ENCODE assay signal across 19 cellular contexts in the genomic region with DNA sequence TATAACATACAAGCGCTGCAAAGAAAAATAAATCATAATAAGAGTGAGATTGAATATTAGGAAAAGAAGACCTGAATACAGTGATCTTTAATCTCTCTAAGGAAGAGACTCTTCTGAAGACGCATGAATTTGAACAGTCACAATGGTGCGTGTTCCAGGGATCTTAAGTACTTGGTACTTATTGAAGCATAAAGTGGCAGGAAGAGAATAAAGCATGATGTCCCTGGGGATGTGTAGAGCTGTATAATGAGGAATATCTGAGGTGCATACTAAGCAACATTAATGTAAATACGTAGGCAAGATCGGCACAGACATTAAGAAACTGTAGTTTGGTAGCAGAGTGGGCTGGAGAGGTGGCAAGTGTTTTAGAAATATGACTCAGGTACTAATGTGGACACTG.
"Had no signal": no experiment of that assay in that cellular context is flagged by ENCODE, and none has a peak within 500 bp of the region (broad histone marks: within the 10 kb centered on the region; RNA-seq: fewer than 3 reads in every experiment).

No MANE protein-coding gene starts in this region.

- H3K27me3 ChIP-seq: gastrocnemius medialis, spleen, transverse colon had no signal

- ATAC-seq: esophagus mucosa; heart right ventricle; naive thymus-derived CD4-positive, alpha-beta T cell; sciatic nerve had no signal

- H3K9me3 ChIP-seq: gastrocnemius medialis, heart right ventricle, neutrophil, spleen, stomach, thoracic aorta, transverse colon had no signal

- H3K27ac ChIP-seq: neutrophil, spleen, stomach, thoracic aorta, transverse colon had no signal

- H3K36me3 ChIP-seq: gastrocnemius medialis, heart right ventricle, neutrophil, spleen, stomach, thoracic aorta, transverse colon had no signal

- DNase-seq: effector memory CD4-positive, alpha-beta T cell; heart right ventricle; hypothalamus; kidney glomerular epithelial cell; mammary epithelial cell; naive thymus-derived CD4-positive, alpha-beta T cell; posterior cingulate gyrus; spleen; stimulated activated CD4-positive, alpha-beta T cell treated with anti-CD3 and anti-CD28 coated beads, Interleukin-15, amount 100 ng/mL, for 24 hours; stimulated activated CD4-positive, alpha-beta T cell treated with anti-CD3 and anti-CD28 coated beads, Interleukin-2, amount 100 ng/mL, for 24 hours; stimulated activated naive CD4-positive, alpha-beta T cell; stomach; substantia nigra; transverse colon had no signal

- H3K4me3 ChIP-seq: gastrocnemius medialis, heart right ventricle, spleen, stomach, thoracic aorta, transverse colon had no signal
